In the genomic region with DNA sequence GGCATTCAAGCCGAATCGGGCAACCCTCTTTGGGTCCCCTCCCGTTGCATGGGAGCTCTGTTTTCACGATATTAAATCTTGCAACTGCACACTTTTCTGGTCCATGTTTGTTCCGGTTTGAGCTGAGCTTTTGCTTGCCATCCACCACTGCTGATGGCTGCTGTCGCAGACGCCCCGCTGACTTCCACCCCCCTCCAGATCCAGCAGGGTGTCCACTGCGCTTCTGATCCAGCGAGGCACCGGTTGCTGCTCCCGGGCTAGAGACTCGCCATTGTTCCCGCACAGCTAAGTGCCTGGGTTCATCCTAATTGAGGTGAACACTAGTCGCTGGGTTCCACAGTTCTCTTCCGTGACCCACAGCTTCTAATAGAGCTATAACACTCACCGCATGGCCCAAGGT, we compare ENCODE assay signal across 8 cellular contexts. TPM values are rescaled to one million over a fixed set of nuclear protein-coding genes. Genes with fewer than 3 reads are reported as not detected.
DNase-seq lines count a peak whose midpoint lies in the region; ATAC-seq, FAIRE-seq and TF ChIP-seq lines count a peak whose summit lies in the region.

No MANE protein-coding gene starts in this region.

- H3K23ac ChIP-seq in IMR-90 (ENCODE audit: low read depth, low read length) = no peak overlapping the region

- H2AFZ ChIP-seq in IMR-90 (replicated peaks; ENCODE audit: low read length, poor library complexity) = no peak overlapping the region

- TF ChIP-seq CTCF in BE2C (IDR thresholded peaks at IDR 0.05; ENCODE audit: low read depth, low read length) = no peak
- TF ChIP-seq CTCF in IMR-90 (conservative IDR thresholded peaks at IDR 0.05; ENCODE audit: low read depth, low read length) = no peak
- TF ChIP-seq CTCF in chondrocyte (IDR thresholded peaks at IDR 0.05) = no peak
- TF ChIP-seq CTCF in nephron (IDR thresholded peaks at IDR 0.05; ENCODE audit: unreplicated experiment in 3 of 3) = no peak

- H3K9me3 Mint-ChIP-seq in chondrocyte (ENCODE audit: low read depth) (no peaks in the 10 kb centered on the region), nephron (no peaks in the 10 kb centered on the region)

- H3K14ac ChIP-seq in IMR-90 (replicated peaks; ENCODE audit: low read depth, low read length) = no peak overlapping the region

- ATAC-seq in IMR-90 (ENCODE audit: low read depth) (no peak), HG02759 (IDR thresholded peaks at IDR 0.05; ENCODE audit: unreplicated experiment) (no peak)

- H3K36me3 ChIP-seq in BE2C = no peaks in the 10 kb centered on the region
- no peaks in the 10 kb centered on the region for H3K36me3 ChIP-seq in IMR-90 (ENCODE audit: control insufficient read depth, insufficient read depth, low read length)

- CTCF ChIA-PET in IMR-90 (lab: Yijun Ruan, JAX) = interaction anchor here (0.8 to 1.1 kb wide), 2 partner anchors 8 to 10 kb away, joined by 3 read pairs; no protein-coding TSS in a partner anchor

- no peak overlapping the region for H2AK9ac ChIP-seq in IMR-90 (replicated peaks; ENCODE audit: low read depth, low read length, poor library complexity)

- in situ Hi-C loops in IMR-90 (cut with MboI; ENCODE audit: low sequenced_read_pairs) = loop anchor here (25.0 kb wide), 1 partner anchor 1660 kb away; no protein-coding TSS in a partner anchor

- DNase-seq in BE2C = no peak
- no peak for DNase-seq in IMR-90
- DNase-seq in chondrocyte (ENCODE audit: low spot score) = no peak
- DNase-seq in dedifferentiated amniotic fluid mesenchymal stem cell (ENCODE audit: extremely low spot score) = no peak
- DNase-seq in NCI-H2029 (lab: John Stamatoyannopoulos, UW) = no peak
- no peak for DNase-seq in frontal cortex (ENCODE audit: low spot score in 2 of 2)

- intact Hi-C loops in IMR-90 (cut with micrococcal nuclease) = no loop called here

- no peak overlapping the region for H3K9ac ChIP-seq in IMR-90 (ENCODE audit: low read depth, low read length)

- H3K4me1 Mint-ChIP-seq in chondrocyte (ENCODE audit: low read depth) = peaks cover 41% of the 10 kb centered on the region
- peaks cover 36% of the 10 kb centered on the region for H3K4me1 Mint-ChIP-seq in nephron

- no peak overlapping the region for H4K8ac ChIP-seq in IMR-90 (ENCODE audit: low read depth in 2 of 2, low read length in 2 of 2)

- peak overlapping the region; percentile 94 for H3K4me3 Mint-ChIP-seq in chondrocyte (ENCODE audit: unreplicated experiment)
- peak overlapping the region; percentile 85 to 97 (median 97) for H3K4me3 Mint-ChIP-seq in nephron

- BruUV-seq in IMR-90 (replicated peaks; lab: Mats Ljungman, UMichigan) = no TSS peak

- H3K9me3 ChIP-seq in BE2C (no peaks in the 10 kb centered on the region), IMR-90 (ENCODE audit: control insufficient read depth, insufficient read depth, low read length) (no peaks in the 10 kb centered on the region)

- no peaks in the 10 kb centered on the region for H3K27me3 ChIP-seq in BE2C
- H3K27me3 ChIP-seq in IMR-90 (ENCODE audit: control insufficient read depth, insufficient read depth, low read length) = no peaks in the 10 kb centered on the region

- H3K4me3 ChIP-seq in BE2C (ENCODE audit: low read depth, low read length) = peak overlapping the region; percentile 58
- peak overlapping the region; percentile 82 for H3K4me3 ChIP-seq in IMR-90 (ENCODE audit: insufficient read depth, low read depth, low read length)

- no peak for FAIRE-seq in frontal cortex (lab: Jason Lieb, UNC)

- H2BK15ac ChIP-seq in IMR-90 (ENCODE audit: low read depth, low read length) = no peak overlapping the region

- no peak overlapping the region for H3K56ac ChIP-seq in IMR-90 (ENCODE audit: extremely low read depth, insufficient read depth, low read length)

- peaks cover 4% of the 10 kb centered on the region; the same call in 1 of the 2 replicates for H4K20me1 ChIP-seq in IMR-90 (ENCODE audit: insufficient read depth, low read length)

- H3K4me1 ChIP-seq in BE2C (no peaks in the 10 kb centered on the region), IMR-90 (ENCODE audit: control insufficient read depth, insufficient read depth, low read length) (0 out of 2 replicates have a peak, but pooled peaks cover 1% of the 10 kb centered on the region)

- H3K27me3 Mint-ChIP-seq in chondrocyte (ENCODE audit: low read depth) = no peaks in the 10 kb centered on the region
- no peaks in the 10 kb centered on the region for H3K27me3 Mint-ChIP-seq in nephron (ENCODE audit: low read depth)

- no peak overlapping the region for H2BK5ac ChIP-seq in IMR-90 (ENCODE audit: low read depth, low read length, poor library complexity, severe bottlenecking)

- no peak overlapping the region for H2AK5ac ChIP-seq in IMR-90 (ENCODE audit: low read depth, low read length)

- no peak overlapping the region for H3K27ac ChIP-seq in IMR-90 (ENCODE audit: insufficient read depth, low read length)

- no peak for TF ChIP-seq POLR2A in IMR-90 (IDR thresholded peaks at IDR 0.05; ENCODE audit: low read depth, low read length)

- peak overlapping the region; percentile 97 for H3K4me2 ChIP-seq in IMR-90 (ENCODE audit: low read depth, low read length)

- H3K27ac Mint-ChIP-seq in chondrocyte (ENCODE audit: unreplicated experiment) (peak overlapping the region; percentile 47), nephron (peak overlapping the region; percentile 47 to 97 (median 96))

- H3K4ac ChIP-seq in IMR-90 (ENCODE audit: low read depth, low read length) = peak overlapping the region; percentile 73; the same call in 1 of the 2 replicates

- peaks cover 1% of the 10 kb centered on the region for H3K36me3 Mint-ChIP-seq in chondrocyte (ENCODE audit: low read depth)
- H3K36me3 Mint-ChIP-seq in nephron (ENCODE audit: low read depth) = peaks cover 4% of the 10 kb centered on the region

- 81% methylated on average over 9 of the region's 17 CpGs; no CpG with 5 or more reads in 1 of the 2 experiments for WGBS in IMR-90 (ENCODE audit: extremely low coverage in 2 of 2, insufficient read length in 1 of 2), 2 experiments

- no peak overlapping the region for H4K91ac ChIP-seq in IMR-90 (ENCODE audit: insufficient read depth, low read depth, low read length)

- H4K5ac ChIP-seq in IMR-90 (ENCODE audit: low read depth, low read length) = no peak overlapping the region

- H2BK20ac ChIP-seq in IMR-90 (ENCODE audit: low read depth, low read length) = no peak overlapping the region

- TF ChIP-seq RAD21 in IMR-90 (IDR thresholded peaks at IDR 0.05; ENCODE audit: low read length) = no peak

- H3K79me1 ChIP-seq in IMR-90 (ENCODE audit: low read depth in 1 of 2, low read length in 2 of 2) = peaks cover 18 to 33% of the 10 kb centered on the region in 2 experiments

- no peaks in the 10 kb centered on the region for H3K9me1 ChIP-seq in IMR-90 (ENCODE audit: insufficient read depth, low read length)

- H3K18ac ChIP-seq in IMR-90 (ENCODE audit: low read depth, low read length) = no peak overlapping the region

- dilution Hi-C loops in IMR-90 (cut with HindIII; ENCODE audit: low sequenced_read_pairs, unreplicated experiment) = no loop called here

- no peak overlapping the region for H2BK120ac ChIP-seq in IMR-90 (ENCODE audit: low read depth, low read length)

- POLR2A ChIA-PET in IMR-90 (lab: Charles Lee; ENCODE audit: unreplicated experiment) = no interaction called here

TF ChIP-seq in IMR-90, 13 proteins besides CTCF, POLR2A, EP300 and RAD21:
- TF ChIP-seq FOS (IDR thresholded peaks at IDR 0.05; ENCODE audit: low read depth, low read length) = no peak
- TF ChIP-seq RCOR1 (IDR thresholded peaks at IDR 0.05; ENCODE audit: insufficient replicate concordance, low read length) = no peak
TF ChIP-seq in IMR-90: peak in this region for 0.

RNA-seq across cellular contexts. Expression of a gene that starts 13.3 kb away (rescaled TPM):
- polyA plus RNA-seq in BE2C (2012; ENCODE audit: insufficient read depth, insufficient read length, low read depth) = 3.6 TPM
- 24.2 and 25.8 TPM in 2 replicates for total RNA-seq in IMR-90 (2012; rRNA removed)
- 13.2 and 15.2 TPM in 2 replicates for polyA plus RNA-seq in IMR-90 (2012; rRNA removed)
- 8.9 and 9.6 TPM in 2 replicates for polyA plus RNA-seq in IMR-90 (2012; cell fraction: cytosol; rRNA removed)
- polyA plus RNA-seq in IMR-90 (2012; cell fraction: nucleus; rRNA removed; ENCODE audit: low replicate concordance) = 18.2 and 21.1 TPM in 2 replicates
- total RNA-seq in chondrocyte = 34.8 to 51.6 TPM (median 44.0 TPM) in 3 replicates
- total RNA-seq in frontal cortex = 26.1 TPM

RNA-seq across cellular contexts. Expression of a gene that starts 13.3 kb away (rescaled TPM):
- polyA plus RNA-seq in BE2C (2012; ENCODE audit: insufficient read depth, insufficient read length, low read depth) = 14.8 TPM
- total RNA-seq in IMR-90 (2012; rRNA removed) (7.3 and 9.7 TPM in 2 replicates), chondrocyte (12.4 to 18.0 TPM (median 15.6 TPM) in 3 replicates), frontal cortex (11.8 TPM)
- polyA plus RNA-seq in IMR-90 (2012; rRNA removed) = 6.3 and 8.1 TPM in 2 replicates
- polyA plus RNA-seq in IMR-90 (2012; cell fraction: cytosol; rRNA removed) = 3.5 and 5.1 TPM in 2 replicates
- polyA plus RNA-seq in IMR-90 (2012; cell fraction: nucleus; rRNA removed; ENCODE audit: low replicate concordance) = 15.8 and 24.6 TPM in 2 replicates
